In the genomic region with DNA sequence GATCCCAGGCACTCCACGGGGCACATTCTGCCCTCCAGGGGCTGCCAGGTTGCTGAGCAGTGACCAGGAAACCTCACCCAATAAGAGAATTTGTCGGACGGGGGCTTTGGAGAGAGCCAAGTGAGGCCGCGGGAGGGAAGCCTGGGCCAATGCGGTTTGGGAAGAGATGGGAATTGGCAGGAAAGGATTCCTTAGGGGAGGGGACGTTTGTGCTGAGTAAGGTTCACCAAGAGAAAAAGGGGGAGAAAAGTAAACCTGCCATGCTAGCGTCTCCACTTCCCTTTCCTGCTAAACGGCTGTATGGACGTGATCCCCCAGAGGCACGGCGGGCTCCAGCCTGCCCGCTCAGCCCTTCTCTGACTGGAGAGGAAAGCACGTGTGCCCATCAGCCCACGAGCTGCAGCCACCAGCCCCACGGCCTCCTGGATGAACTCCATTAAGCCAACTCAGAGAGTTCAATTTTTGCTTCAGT, we compare ENCODE assay signal across 8 cellular contexts.
DNase-seq lines count a peak whose midpoint lies in the region; ATAC-seq and TF ChIP-seq lines count a peak whose summit lies in the region.

No MANE protein-coding gene starts in this region.

- H3K4me1 Mint-ChIP-seq in activated naive CD4-positive, alpha-beta T cell treated with anti-CD3 and anti-CD28 coated beads, Interleukin-2, amount 10 ng/mL, durations not matched to agents 7 days and 5 days: peaks cover 55% of the 10 kb centered on the region

- no peaks in the 10 kb centered on the region for H4K20me1 ChIP-seq in PC-3 (ENCODE audit: low read length)

- in situ Hi-C loops in transverse colon (cut with MboI; ENCODE audit: low pct_ligation_motif_present in 1 of 4, low pct_unique_long_range_greater_than_20kb in 1 of 4, low sequenced_read_pairs in 3 of 4): no loop called here

- no peak overlapping the region for H3K4me3 Mint-ChIP-seq in activated naive CD4-positive, alpha-beta T cell treated with anti-CD3 and anti-CD28 coated beads, Interleukin-2, amount 10 ng/mL, durations not matched to agents 7 days and 5 days

- H3K27me3 Mint-ChIP-seq in activated naive CD4-positive, alpha-beta T cell treated with anti-CD3 and anti-CD28 coated beads, Interleukin-2, amount 10 ng/mL, durations not matched to agents 7 days and 5 days: peaks cover 33% of the 10 kb centered on the region

- no peak for TF ChIP-seq POLR2A in transverse colon (IDR thresholded peaks at IDR 0.05)

- no peaks in the 10 kb centered on the region for H3F3A ChIP-seq in PC-3 (ENCODE audit: low read length, unreplicated experiment)

- ATAC-seq in GM18909 (IDR thresholded peaks at IDR 0.05; ENCODE audit: poor library complexity, unreplicated experiment): peak; percentile 25
- ATAC-seq in HG02870 (IDR thresholded peaks at IDR 0.05; ENCODE audit: unreplicated experiment): peak; percentile 11
- ATAC-seq in PC-3: no peak

- no peaks in the 10 kb centered on the region for H3K79me2 ChIP-seq in PC-3 (ENCODE audit: low read length)

- H4K91ac ChIP-seq in neuronal stem cell (ENCODE audit: low read depth, low read length, poor library complexity): no peak overlapping the region

- H3K79me1 ChIP-seq in neuronal stem cell (ENCODE audit: low read depth, low read length): no peaks in the 10 kb centered on the region

- H2BK120ac ChIP-seq in neuronal stem cell (ENCODE audit: low read depth, low read length): no peak overlapping the region

- H3K9ac ChIP-seq in neuronal stem cell (ENCODE audit: low read depth, low read length, poor library complexity): no peak overlapping the region
- no peak overlapping the region for H3K9ac ChIP-seq in colonic mucosa (ENCODE audit: low read depth in 2 of 2, low read length in 2 of 2)
- no peak overlapping the region for H3K9ac ChIP-seq in PC-3 (ENCODE audit: low read length)

- H3K4ac ChIP-seq in neuronal stem cell (ENCODE audit: low read length): no peak overlapping the region

- no peak for DNase-seq in activated naive CD4-positive, alpha-beta T cell treated with anti-CD3 and anti-CD28 coated beads, Interleukin-2, amount 10 ng/mL, durations not matched to agents 7 days and 5 days
- DNase-seq in neuronal stem cell (ENCODE audit: low spot score) (no peak), colonic mucosa (no peak), transverse colon (no peak), DMS79 (lab: John Stamatoyannopoulos, UW) (no peak), PC-3 (no peak)

- H3K27me3 ChIP-seq in neuronal stem cell (ENCODE audit: control insufficient read depth in 3 of 3, insufficient read depth in 3 of 3, low read depth in 1 of 3, low read length in 3 of 3): no peaks in the 10 kb centered on the region
- no peaks in the 10 kb centered on the region for H3K27me3 ChIP-seq in colonic mucosa
- H3K27me3 ChIP-seq in transverse colon: no peaks in the 10 kb centered on the region
- no peaks in the 10 kb centered on the region for H3K27me3 ChIP-seq in PC-3 (ENCODE audit: low read length)

- H3K27ac ChIP-seq in neuronal stem cell (replicated peaks; ENCODE audit: low read length): no peak overlapping the region
- H3K27ac ChIP-seq in colonic mucosa: no peak overlapping the region
- peak overlapping the region in 2 of 4 donors; percentile 14 to 20 for H3K27ac ChIP-seq in transverse colon
- no peak overlapping the region for H3K27ac ChIP-seq in PC-3 (ENCODE audit: low read length)

- no CpG with 5 or more reads among the region's 16 CpGs for WGBS in neuronal stem cell (ENCODE audit: extremely low coverage in 2 of 2, insufficient read length in 2 of 2, insufficient replicate concordance in 1 of 2), 2 donors
- WGBS in transverse colon (ENCODE audit: low coverage in 1 of 2), 2 donors: 69 to 80% methylated on average over 1 to 16 of the region's 16 CpGs

- TF ChIP-seq EP300 in transverse colon (IDR thresholded peaks at IDR 0.05; ENCODE audit: low read depth): no peak

- peak overlapping the region; percentile 54 for H3K27ac Mint-ChIP-seq in activated naive CD4-positive, alpha-beta T cell treated with anti-CD3 and anti-CD28 coated beads, Interleukin-2, amount 10 ng/mL, durations not matched to agents 7 days and 5 days

- no peak overlapping the region for H3K14ac ChIP-seq in neuronal stem cell (ENCODE audit: low read length)

- H3K4me1 ChIP-seq in neuronal stem cell (ENCODE audit: control insufficient read depth in 2 of 2, insufficient read depth in 1 of 2, low read depth in 1 of 2, low read length in 2 of 2) (peaks cover 4 to 10% of the 10 kb centered on the region in 2 donors), colonic mucosa (no peaks in the 10 kb centered on the region), transverse colon (peaks cover 0 to 29% (median 13%) of the 10 kb centered on the region in 4 donors), PC-3 (ENCODE audit: insufficient read depth, low read length) (no peaks in the 10 kb centered on the region)

- no peaks in the 10 kb centered on the region for H3K9me2 ChIP-seq in PC-3 (replicated peaks; ENCODE audit: low read length)

- H2AK5ac ChIP-seq in neuronal stem cell (ENCODE audit: low read depth, low read length): no peak overlapping the region

- H4K8ac ChIP-seq in neuronal stem cell (ENCODE audit: low read depth, low read length): no peak overlapping the region

- no peak overlapping the region for H3K4me2 ChIP-seq in neuronal stem cell (ENCODE audit: insufficient read depth, low read length, poor library complexity, severe bottlenecking)
- H3K4me2 ChIP-seq in PC-3 (ENCODE audit: low read length): no peak overlapping the region

- TF ChIP-seq CTCF in colonic mucosa (IDR thresholded peaks at IDR 0.05) (no peak), transverse colon (IDR thresholded peaks at IDR 0.05) (no peak), PC-3 (conservative IDR thresholded peaks at IDR 0.05; ENCODE audit: low read depth, low read length) (no peak)

- no peaks in the 10 kb centered on the region for H3K36me3 ChIP-seq in neuronal stem cell (replicated peaks in 1 of 2; ENCODE audit: control insufficient read depth in 2 of 2, insufficient read depth in 2 of 2, low read length in 2 of 2)
- H3K36me3 ChIP-seq in colonic mucosa: no peaks in the 10 kb centered on the region
- no peaks in the 10 kb centered on the region for H3K36me3 ChIP-seq in transverse colon
- no peaks in the 10 kb centered on the region for H3K36me3 ChIP-seq in PC-3 (ENCODE audit: low read depth, low read length)

- no peaks in the 10 kb centered on the region for H3K36me3 Mint-ChIP-seq in activated naive CD4-positive, alpha-beta T cell treated with anti-CD3 and anti-CD28 coated beads, Interleukin-2, amount 10 ng/mL, durations not matched to agents 7 days and 5 days

- CTCF ChIA-PET in activated naive CD4-positive, alpha-beta T cell treated with anti-CD3 and anti-CD28 coated beads, Interleukin-2, amount 10 ng/mL, durations not matched to agents 7 days and 5 days (lab: Charles Lee): no interaction called here
- CTCF ChIA-PET in PC-3 (lab: Charles Lee): no interaction called here

- peak overlapping the region; percentile 83 for H2AFZ ChIP-seq in neuronal stem cell (ENCODE audit: low read length)
- no peak overlapping the region for H2AFZ ChIP-seq in PC-3 (ENCODE audit: low read length)

- intact Hi-C loops in colonic mucosa (cut with DNase I) (no loop called here), transverse colon (cut with DNase I; ENCODE audit: low total_unique reads) (no loop called here), PC-3 (cut with micrococcal nuclease) (no loop called here)

- H2BK15ac ChIP-seq in neuronal stem cell (ENCODE audit: low read length): peak overlapping the region; percentile 7

- H3K9me3 ChIP-seq in neuronal stem cell (replicated peaks in 1 of 2; ENCODE audit: control insufficient read depth in 2 of 2, insufficient read depth in 1 of 2, low read depth in 1 of 2, low read length in 2 of 2): no peaks in the 10 kb centered on the region
- H3K9me3 ChIP-seq in colonic mucosa: no peaks in the 10 kb centered on the region
- H3K9me3 ChIP-seq in transverse colon: no peaks in the 10 kb centered on the region
- no peaks in the 10 kb centered on the region for H3K9me3 ChIP-seq in PC-3 (ENCODE audit: low read length)

- H3K4me3 ChIP-seq in neuronal stem cell (ENCODE audit: low read length in 2 of 2) (no peak overlapping the region), colonic mucosa (no peak overlapping the region), transverse colon (peak overlapping the region in 1 of 4 donors; percentile 13), PC-3 (ENCODE audit: low read length) (no peak overlapping the region)

- no peaks in the 10 kb centered on the region for H3K9me3 Mint-ChIP-seq in activated naive CD4-positive, alpha-beta T cell treated with anti-CD3 and anti-CD28 coated beads, Interleukin-2, amount 10 ng/mL, durations not matched to agents 7 days and 5 days

- no peak overlapping the region for H2BK5ac ChIP-seq in neuronal stem cell (ENCODE audit: low read length)

- no peak overlapping the region for H2BK12ac ChIP-seq in neuronal stem cell (ENCODE audit: low read length)

- peak overlapping the region; percentile 95 for H3K18ac ChIP-seq in neuronal stem cell (ENCODE audit: low read length)

- BruUV-seq in PC-3 (replicated peaks; lab: Mats Ljungman, UMichigan): no TSS peak

- H3K23ac ChIP-seq in neuronal stem cell (ENCODE audit: low read depth, low read length, poor library complexity): no peak overlapping the region

- POLR2A ChIA-PET in PC-3 (lab: Charles Lee; ENCODE audit: unreplicated experiment): no interaction called here
